ENCODE assay signal across 10 cellular contexts in the genomic region with DNA sequence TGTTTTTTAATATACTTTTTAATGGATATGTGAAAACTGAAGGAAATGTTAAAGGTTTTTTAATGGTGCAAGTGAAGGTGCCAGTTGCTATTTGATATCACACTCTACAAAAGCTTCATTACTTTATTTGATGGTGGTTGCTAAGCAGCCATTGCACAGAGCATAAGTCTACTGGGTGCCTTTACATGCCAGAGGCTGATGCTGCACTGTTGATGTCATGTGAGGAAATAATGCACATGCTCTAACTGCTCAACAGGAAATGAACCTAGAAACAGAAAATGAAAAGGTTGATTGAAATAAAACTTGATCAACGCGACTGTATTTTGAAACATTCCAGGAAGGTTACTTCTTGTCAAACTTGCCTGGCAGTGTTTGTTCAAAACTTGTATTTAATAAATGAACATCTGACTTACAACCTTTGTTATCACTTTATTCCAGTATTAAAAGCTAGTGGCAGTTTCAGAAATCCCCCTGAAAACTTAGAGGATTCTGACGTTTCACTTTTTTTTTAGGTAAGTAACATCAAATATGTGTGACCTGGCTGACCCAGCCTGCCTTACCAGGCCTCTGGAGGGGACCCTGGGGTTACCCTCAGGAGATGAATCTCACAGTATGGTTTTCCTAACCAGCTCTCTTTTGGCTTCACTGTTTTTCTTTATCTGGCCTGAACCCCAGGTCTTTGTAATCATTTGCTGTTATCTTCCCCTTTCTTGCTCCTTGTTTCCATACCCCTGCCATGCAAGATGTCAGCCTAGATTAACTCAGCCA. TPM values are rescaled to one million over a fixed set of nuclear protein-coding genes. Genes with fewer than 3 reads are reported as not detected.
A peak's percentile ranks its signal among the peaks of the same experiment; 100 is the strongest.
DNase-seq lines count a peak whose midpoint lies in the region; ATAC-seq and TF ChIP-seq lines count a peak whose summit lies in the region.
"Had no signal": no experiment of that assay in that cellular context is flagged by ENCODE, and none has a peak within 500 bp of the region (broad histone marks: within the 10 kb centered on the region; RNA-seq: fewer than 3 reads in every experiment).

No MANE protein-coding gene starts in this region.

- H3K27me3 Mint-ChIP-seq in memory B cell (no peaks in the 10 kb centered on the region), osteocyte (ENCODE audit: unreplicated experiment) (no peaks in the 10 kb centered on the region)

- peak; percentile 75 for ATAC-seq in memory B cell (ENCODE audit: low read depth)
- ATAC-seq: HepG2 had no signal

- no peaks in the 10 kb centered on the region for H3K4me1 ChIP-seq in HUES6 (ENCODE audit: control insufficient read depth, insufficient read depth, low read length)

- no peaks in the 10 kb centered on the region for H3K27me3 ChIP-seq in HUES6 (ENCODE audit: control insufficient read depth, insufficient read depth, low read length)
- H3K27me3 ChIP-seq: tibial artery had no signal

- TF ChIP-seq CTCF in osteocyte (IDR thresholded peaks at IDR 0.05) = no peak

- H3K27ac Mint-ChIP-seq in memory B cell (peak overlapping the region; percentile 99), osteocyte (ENCODE audit: unreplicated experiment) (no peak overlapping the region)

- H3K36me3 ChIP-seq in HUES6 (ENCODE audit: control insufficient read depth, insufficient read depth, low read length) = peaks cover 30% of the 10 kb centered on the region

- H3K9me3 Mint-ChIP-seq in memory B cell (no peaks in the 10 kb centered on the region), osteocyte (ENCODE audit: unreplicated experiment) (no peaks in the 10 kb centered on the region)

- H3K4me1 Mint-ChIP-seq in memory B cell (peaks cover 22% of the 10 kb centered on the region), osteocyte (ENCODE audit: unreplicated experiment) (peaks cover 25% of the 10 kb centered on the region)

- no peak overlapping the region for H3K4me3 ChIP-seq in HUES6 (ENCODE audit: low read depth, low read length)
- H3K4me3 ChIP-seq: tibial artery had no signal

- peaks cover 9% of the 10 kb centered on the region for H3K36me3 Mint-ChIP-seq in memory B cell
- H3K36me3 Mint-ChIP-seq in osteocyte (ENCODE audit: unreplicated experiment) = peaks cover 14% of the 10 kb centered on the region

- H3K4me3 Mint-ChIP-seq in memory B cell = no peak overlapping the region
- no peak overlapping the region for H3K4me3 Mint-ChIP-seq in osteocyte (ENCODE audit: unreplicated experiment)

- peak; percentile 21 for DNase-seq in DMS153 treated with DMSO at 0.1 percent for 48 hours (lab: John Stamatoyannopoulos, UW; ENCODE audit: unreplicated experiment)
- peak; percentile 10 for DNase-seq in activated T-helper 1 cell treated with Interleukin-2 at 50 U/mL for 16 hours (ENCODE audit: low read depth)
- peak in 1 of 2 donors; percentile 32 for DNase-seq in memory B cell (ENCODE audit: low spot score in 2 of 2)
- no peak for DNase-seq in NCI-H748 treated with DMSO at 0.1 percent for 48 hours (lab: John Stamatoyannopoulos, UW)
- no peak for DNase-seq in osteocyte (ENCODE audit: extremely low spot score, unreplicated experiment)
- no peak for DNase-seq in NCI-H2107 (lab: John Stamatoyannopoulos, UW)
- no peak for DNase-seq in NCI-H146 (lab: John Stamatoyannopoulos, UW)
- DNase-seq: tibial artery had no signal

- no peak overlapping the region for H3K27ac ChIP-seq in HUES6 (ENCODE audit: low read depth, low read length)
- H3K27ac ChIP-seq: tibial artery had no signal

- H3K9ac ChIP-seq in HUES6 (ENCODE audit: low read length) = peak overlapping the region; percentile 20

- no peaks in the 10 kb centered on the region for H3K9me3 ChIP-seq in HUES6 (ENCODE audit: control insufficient read depth, insufficient read depth, low read depth, low read length)
- H3K9me3 ChIP-seq: tibial artery had no signal

RNA-seq across cellular contexts. Expression of a gene that starts 2.4 kb away (rescaled TPM):
- 142 and 171 TPM in 2 replicates for total RNA-seq in osteocyte

RNA-seq across cellular contexts. Expression of a gene that starts 37.3 kb away (rescaled TPM):
- total RNA-seq in osteocyte = 56.8 and 62.6 TPM in 2 replicates

RNA-seq across cellular contexts. Expression of a gene that starts 39.6 kb away (rescaled TPM):
- 47.3 and 49.0 TPM in 2 replicates for total RNA-seq in osteocyte

RNA-seq across cellular contexts. Expression of a gene that starts 54.8 kb away (rescaled TPM):
- not detected in 2 replicates for total RNA-seq in osteocyte
- total RNA-seq: HepG2 had no signal

RNA-seq across cellular contexts. Expression of a gene that starts 56.5 kb away (rescaled TPM):
- total RNA-seq in osteocyte = not detected in 2 replicates

Comparison
In these comparisons a context has a peak if more than half of its experiments do, and no peak if none do; other contexts are left out.
1. DNase-seq: peak in DMS153 treated with DMSO at 0.1 percent for 48 hours (single experiment) and activated T-helper 1 cell treated with Interleukin-2 at 50 U/mL for 16 hours (single experiment); none in NCI-H748 treated with DMSO at 0.1 percent for 48 hours (single experiment), osteocyte (single experiment), NCI-H2107 (single experiment) and NCI-H146 (single experiment).